1 cellular context compared by ENCODE assay signal in the genomic region with DNA sequence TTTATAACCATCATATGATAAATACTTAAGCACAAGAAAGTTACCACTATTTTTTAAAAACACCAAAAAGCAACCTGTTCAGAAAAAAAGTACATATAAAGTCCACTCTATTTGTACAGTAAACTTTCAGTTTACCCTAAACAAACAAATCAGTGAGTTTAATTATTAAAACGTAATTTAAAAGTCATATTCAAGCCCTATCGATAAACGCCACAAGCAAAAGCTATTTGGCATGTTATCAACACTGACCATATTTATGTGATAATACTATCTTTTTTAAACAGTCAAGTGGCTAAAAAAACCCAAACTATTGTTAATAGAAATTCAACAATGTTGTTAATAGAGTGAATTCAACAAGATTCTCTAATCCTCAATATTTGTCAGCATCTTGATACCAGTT.
TF ChIP-seq lines count a peak whose summit lies in the region.

No MANE protein-coding gene starts in this region.

TF ChIP-seq in HCT116, 20 proteins besides CTCF, POLR2A, EP300 and RAD21 (continued from another document):
- TF ChIP-seq ZBTB33 (IDR thresholded peaks at IDR 0.05; ENCODE audit: extremely low read depth, insufficient replicate concordance, low read length) (no peak), SIN3A (IDR thresholded peaks at IDR 0.05; ENCODE audit: low read depth) (no peak), TCF7L2 (IDR thresholded peaks at IDR 0.05; ENCODE audit: borderline replicate concordance, extremely low read depth, insufficient read depth, insufficient read length) (no peak), YY1 (IDR thresholded peaks at IDR 0.05; ENCODE audit: extremely low read depth, insufficient replicate concordance, low read depth, low read length) (no peak), EZH2phosphoT487 (IDR thresholded peaks at IDR 0.05; ENCODE audit: borderline replicate concordance) (no peak), SP1 (IDR thresholded peaks at IDR 0.05; ENCODE audit: low read depth) (no peak), EZH2 (IDR thresholded peaks at IDR 0.05) (no peak), EGR1 (IDR thresholded peaks at IDR 0.05; ENCODE audit: low read depth) (no peak)
- TF ChIP-seq, protein P1, sequence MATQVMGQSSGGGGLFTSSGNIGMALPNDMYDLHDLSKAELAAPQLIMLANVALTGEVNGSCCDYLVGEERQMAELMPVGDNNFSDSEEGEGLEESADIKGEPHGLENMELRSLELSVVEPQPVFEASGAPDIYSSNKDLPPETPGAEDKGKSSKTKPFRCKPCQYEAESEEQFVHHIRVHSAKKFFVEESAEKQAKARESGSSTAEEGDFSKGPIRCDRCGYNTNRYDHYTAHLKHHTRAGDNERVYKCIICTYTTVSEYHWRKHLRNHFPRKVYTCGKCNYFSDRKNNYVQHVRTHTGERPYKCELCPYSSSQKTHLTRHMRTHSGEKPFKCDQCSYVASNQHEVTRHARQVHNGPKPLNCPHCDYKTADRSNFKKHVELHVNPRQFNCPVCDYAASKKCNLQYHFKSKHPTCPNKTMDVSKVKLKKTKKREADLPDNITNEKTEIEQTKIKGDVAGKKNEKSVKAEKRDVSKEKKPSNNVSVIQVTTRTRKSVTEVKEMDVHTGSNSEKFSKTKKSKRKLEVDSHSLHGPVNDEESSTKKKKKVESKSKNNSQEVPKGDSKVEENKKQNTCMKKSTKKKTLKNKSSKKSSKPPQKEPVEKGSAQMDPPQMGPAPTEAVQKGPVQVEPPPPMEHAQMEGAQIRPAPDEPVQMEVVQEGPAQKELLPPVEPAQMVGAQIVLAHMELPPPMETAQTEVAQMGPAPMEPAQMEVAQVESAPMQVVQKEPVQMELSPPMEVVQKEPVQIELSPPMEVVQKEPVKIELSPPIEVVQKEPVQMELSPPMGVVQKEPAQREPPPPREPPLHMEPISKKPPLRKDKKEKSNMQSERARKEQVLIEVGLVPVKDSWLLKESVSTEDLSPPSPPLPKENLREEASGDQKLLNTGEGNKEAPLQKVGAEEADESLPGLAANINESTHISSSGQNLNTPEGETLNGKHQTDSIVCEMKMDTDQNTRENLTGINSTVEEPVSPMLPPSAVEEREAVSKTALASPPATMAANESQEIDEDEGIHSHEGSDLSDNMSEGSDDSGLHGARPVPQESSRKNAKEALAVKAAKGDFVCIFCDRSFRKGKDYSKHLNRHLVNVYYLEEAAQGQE (IDR thresholded peaks at IDR 0.05; ENCODE audit: low read depth) = no peak
